In the genomic region with DNA sequence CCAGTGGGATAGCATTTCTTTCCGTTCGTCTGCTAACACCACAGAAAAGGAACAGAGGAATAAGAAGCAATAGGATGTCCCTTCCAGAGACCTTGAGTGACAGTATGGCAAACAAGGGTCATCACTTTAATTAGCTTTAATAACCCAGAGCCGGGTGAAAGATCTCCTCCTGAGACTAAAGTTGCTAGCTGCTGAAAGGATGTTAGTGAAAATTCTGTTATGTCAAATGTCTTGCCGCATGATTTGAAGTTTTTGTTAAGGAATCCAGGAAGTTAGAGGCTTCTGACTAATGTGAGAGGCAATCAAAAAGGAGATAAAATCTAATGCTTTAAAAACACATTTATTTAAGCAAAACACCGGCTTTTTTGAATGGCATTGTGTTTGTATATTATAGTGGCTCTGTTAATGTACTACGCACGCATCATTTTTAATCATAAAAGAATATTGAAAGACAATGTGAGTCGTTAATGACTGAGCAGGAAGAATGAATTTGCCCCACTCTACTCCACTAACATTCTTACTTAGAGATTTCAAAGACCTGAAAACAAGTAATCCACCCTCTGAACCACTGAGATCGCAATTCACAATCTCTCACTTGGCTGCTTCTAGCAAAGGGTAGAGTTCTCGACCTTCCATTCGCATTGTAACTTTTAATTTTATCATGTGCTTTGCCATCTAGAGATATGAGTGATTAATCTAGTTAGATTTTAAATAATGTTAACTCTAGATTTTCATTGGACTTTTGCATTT, we compare ENCODE assay signal across 20 cellular contexts.
"Had no signal": no experiment of that assay in that cellular context is flagged by ENCODE, and none has a peak within 500 bp of the region (broad histone marks: within the 10 kb centered on the region; RNA-seq: fewer than 3 reads in every experiment).

No MANE protein-coding gene starts in this region.

- H3K9me3 ChIP-seq: prostate gland, suprapubic skin, upper lobe of left lung had no signal

- H3K36me3 ChIP-seq: prostate gland, suprapubic skin, upper lobe of left lung had no signal

- H3K9me3 Mint-ChIP-seq: memory B cell had no signal

- H3K27ac Mint-ChIP-seq: activated CD4-positive, alpha-beta memory T cell treated with anti-CD3 and anti-CD28 coated beads, Interleukin-2, amount 10 ng/mL, durations not matched to agents 7 days and 5 days; activated CD4-positive, alpha-beta T cell treated with anti-CD3 and anti-CD28 coated beads for 36 hours; activated naive CD8-positive, alpha-beta T cell treated with anti-CD3 and anti-CD28 coated beads for 36 hours; activated T-cell treated with anti-CD3 and anti-CD28 coated beads, Interleukin-2, amount 50 U/mL, for 72 hours; memory B cell had no signal

- H3K4me3 ChIP-seq: prostate gland, suprapubic skin, upper lobe of left lung had no signal

- H3K27me3 ChIP-seq: suprapubic skin, upper lobe of left lung had no signal

- DNase-seq: activated CD4-positive, alpha-beta memory T cell treated with anti-CD3 and anti-CD28 coated beads, Interleukin-2, amount 10 ng/mL, durations not matched to agents 7 days and 5 days; activated CD4-positive, alpha-beta T cell treated with anti-CD3 and anti-CD28 coated beads for 36 hours; activated gamma-delta T cell treated with Interleukin-2 at 50 U/mL for 16 hours; activated naive CD8-positive, alpha-beta T cell treated with anti-CD3 and anti-CD28 coated beads for 36 hours; activated T-cell treated with anti-CD3 and anti-CD28 coated beads, Interleukin-2, amount 50 U/mL, for 72 hours; anterior cingulate cortex; cortex of kidney; effector memory CD4-positive, alpha-beta T cell; hypothalamus; stimulated activated CD4-positive, alpha-beta T cell treated with anti-CD3 and anti-CD28 coated beads, Interleukin-4, amount 100 ng/mL, for 1 hour; stimulated activated CD8-positive, alpha-beta memory T cell treated with anti-CD3 and anti-CD28 coated beads, Interleukin-4, amount 100 ng/mL, for 48 hours; stimulated activated naive CD8-positive, alpha-beta T cell treated with anti-CD3 and anti-CD28 coated beads, Interleukin-15, Interleukin-2, amounts not matched to agents 100 U/mL and 50 U/mL, for 24 hours; T1000; upper lobe of left lung had no signal

- ATAC-seq: activated CD4-positive, alpha-beta T cell treated with anti-CD3 and anti-CD28 coated beads for 36 hours; activated T-cell treated with anti-CD3 and anti-CD28 coated beads, Interleukin-2, amount 50 U/mL, for 72 hours; left lobe of liver; stimulated activated naive CD8-positive, alpha-beta T cell treated with anti-CD3 and anti-CD28 coated beads, Interleukin-15, Interleukin-2, amounts not matched to agents 100 U/mL and 50 U/mL, for 24 hours had no signal

- H3K27me3 Mint-ChIP-seq: activated CD4-positive, alpha-beta memory T cell treated with anti-CD3 and anti-CD28 coated beads, Interleukin-2, amount 10 ng/mL, durations not matched to agents 7 days and 5 days; activated CD4-positive, alpha-beta T cell treated with anti-CD3 and anti-CD28 coated beads for 36 hours; activated naive CD8-positive, alpha-beta T cell treated with anti-CD3 and anti-CD28 coated beads for 36 hours; central memory CD8-positive, alpha-beta T cell; memory B cell had no signal

- H3K4me3 Mint-ChIP-seq: activated CD4-positive, alpha-beta memory T cell treated with anti-CD3 and anti-CD28 coated beads, Interleukin-2, amount 10 ng/mL, durations not matched to agents 7 days and 5 days; activated CD4-positive, alpha-beta T cell treated with anti-CD3 and anti-CD28 coated beads for 36 hours; activated naive CD8-positive, alpha-beta T cell treated with anti-CD3 and anti-CD28 coated beads for 36 hours; activated T-cell treated with anti-CD3 and anti-CD28 coated beads, Interleukin-2, amount 50 U/mL, for 72 hours; central memory CD8-positive, alpha-beta T cell; memory B cell had no signal

- H3K4me1 ChIP-seq: prostate gland, suprapubic skin, upper lobe of left lung had no signal

- H3K36me3 Mint-ChIP-seq: activated naive CD8-positive, alpha-beta T cell treated with anti-CD3 and anti-CD28 coated beads for 36 hours; memory B cell had no signal

- H3K4me1 Mint-ChIP-seq: activated CD4-positive, alpha-beta memory T cell treated with anti-CD3 and anti-CD28 coated beads, Interleukin-2, amount 10 ng/mL, durations not matched to agents 7 days and 5 days; activated CD4-positive, alpha-beta T cell treated with anti-CD3 and anti-CD28 coated beads for 36 hours; activated naive CD8-positive, alpha-beta T cell treated with anti-CD3 and anti-CD28 coated beads for 36 hours; central memory CD8-positive, alpha-beta T cell; memory B cell had no signal

- H3K27ac ChIP-seq: prostate gland, suprapubic skin, upper lobe of left lung, VCaP had no signal
